ENCODE assay signal across 1 cellular context in genomic region chr17:55432358-55433028, GRCh38.
TF ChIP-seq lines count a peak whose summit lies in the region.

No MANE protein-coding gene starts in this region.

TF ChIP-seq in K562, 482 proteins besides CTCF, POLR2A, EP300 and RAD21 (continued from another document and continues in another):
- TF ChIP-seq KLF1 (tag; IDR thresholded peaks at IDR 0.05): no peak
- TF ChIP-seq NEUROD1 (IDR thresholded peaks at IDR 0.05; ENCODE audit: borderline replicate concordance, low read depth, low read length, partially characterized antibody): no peak
- no peak for TF ChIP-seq SMC3 (conservative IDR thresholded peaks at IDR 0.05; ENCODE audit: insufficient read depth, low read depth, low read length)
- TF ChIP-seq KDM5B (IDR thresholded peaks at IDR 0.05; ENCODE audit: insufficient replicate concordance, low read depth, low read length): no peak
- no peak for TF ChIP-seq ELF1 (tag; IDR thresholded peaks at IDR 0.05)
- peak; percentile 84 for TF ChIP-seq SMAD4 (CRISPR knock-in tag; conservative IDR thresholded peaks at IDR 0.05)
- no peak for TF ChIP-seq HMGN3 (IDR thresholded peaks at IDR 0.05; ENCODE audit: borderline replicate concordance, extremely low read depth, insufficient read length, low read depth, low read length)
- no peak for TF ChIP-seq RBM22 (IDR thresholded peaks at IDR 0.05; ENCODE audit: low read depth, low read length, poor library complexity, severe bottlenecking)
- TF ChIP-seq ZFP91 (CRISPR knock-in tag; IDR thresholded peaks at IDR 0.05): no peak
- TF ChIP-seq ZNF140 (CRISPR knock-in tag; IDR thresholded peaks at IDR 0.05): no peak
- no peak for TF ChIP-seq ZSCAN29 (IDR thresholded peaks at IDR 0.05)
- no peak for TF ChIP-seq KLF10 (CRISPR knock-in tag; IDR thresholded peaks at IDR 0.05)
- TF ChIP-seq, protein P1, sequence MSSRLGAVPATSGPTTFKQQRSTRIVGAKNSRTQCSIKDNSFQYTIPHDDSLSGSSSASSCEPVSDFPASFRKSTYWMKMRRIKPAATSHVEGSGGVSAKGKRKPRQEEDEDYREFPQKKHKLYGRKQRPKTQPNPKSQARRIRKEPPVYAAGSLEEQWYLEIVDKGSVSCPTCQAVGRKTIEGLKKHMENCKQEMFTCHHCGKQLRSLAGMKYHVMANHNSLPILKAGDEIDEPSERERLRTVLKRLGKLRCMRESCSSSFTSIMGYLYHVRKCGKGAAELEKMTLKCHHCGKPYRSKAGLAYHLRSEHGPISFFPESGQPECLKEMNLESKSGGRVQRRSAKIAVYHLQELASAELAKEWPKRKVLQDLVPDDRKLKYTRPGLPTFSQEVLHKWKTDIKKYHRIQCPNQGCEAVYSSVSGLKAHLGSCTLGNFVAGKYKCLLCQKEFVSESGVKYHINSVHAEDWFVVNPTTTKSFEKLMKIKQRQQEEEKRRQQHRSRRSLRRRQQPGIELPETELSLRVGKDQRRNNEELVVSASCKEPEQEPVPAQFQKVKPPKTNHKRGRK (tag; IDR thresholded peaks at IDR 0.05): no peak
- no peak for TF ChIP-seq XRCC4 (IDR thresholded peaks at IDR 0.05; ENCODE audit: extremely low read depth, insufficient read depth, insufficient read length)
- TF ChIP-seq ETV6 (IDR thresholded peaks at IDR 0.05; ENCODE audit: borderline replicate concordance in 1 of 2, low read depth in 2 of 2, low read length in 1 of 2): no peak
- TF ChIP-seq ETV6 (CRISPR knock-in tag; IDR thresholded peaks at IDR 0.05; ENCODE audit: borderline replicate concordance): no peak
- TF ChIP-seq, protein P2, sequence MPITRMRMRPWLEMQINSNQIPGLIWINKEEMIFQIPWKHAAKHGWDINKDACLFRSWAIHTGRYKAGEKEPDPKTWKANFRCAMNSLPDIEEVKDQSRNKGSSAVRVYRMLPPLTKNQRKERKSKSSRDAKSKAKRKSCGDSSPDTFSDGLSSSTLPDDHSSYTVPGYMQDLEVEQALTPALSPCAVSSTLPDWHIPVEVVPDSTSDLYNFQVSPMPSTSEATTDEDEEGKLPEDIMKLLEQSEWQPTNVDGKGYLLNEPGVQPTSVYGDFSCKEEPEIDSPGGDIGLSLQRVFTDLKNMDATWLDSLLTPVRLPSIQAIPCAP (CRISPR knock-in tag; IDR thresholded peaks at IDR 0.05; ENCODE audit: borderline replicate concordance): no peak
- TF ChIP-seq USF1 (CRISPR knock-in tag; IDR thresholded peaks at IDR 0.05): no peak
- TF ChIP-seq SRSF3 (IDR thresholded peaks at IDR 0.05; ENCODE audit: insufficient read depth, low read length): no peak
- TF ChIP-seq ZNF41 (CRISPR knock-in tag; conservative IDR thresholded peaks at IDR 0.05): peak; percentile 85
- TF ChIP-seq MAFG (tag; conservative IDR thresholded peaks at IDR 0.05): no peak
- TF ChIP-seq CUX1 (CRISPR knock-in tag; IDR thresholded peaks at IDR 0.05): no peak
- TF ChIP-seq HCFC1 (IDR thresholded peaks at IDR 0.05; ENCODE audit: low read depth, low read length): no peak
- TF ChIP-seq TCF3 (CRISPR knock-in tag; IDR thresholded peaks at IDR 0.05): no peak
- TF ChIP-seq NRF1 (conservative IDR thresholded peaks at IDR 0.05 in 1 of 2, IDR thresholded peaks at IDR 0.05 in 1 of 2): no peak
- TF ChIP-seq CBFB (CRISPR knock-in tag; IDR thresholded peaks at IDR 0.05): no peak
- TF ChIP-seq ATF4 (CRISPR knock-in tag; IDR thresholded peaks at IDR 0.05): 0 out of 2 replicates have a peak, but pooled peaks have one; percentile 60
- TF ChIP-seq CBX3 (IDR thresholded peaks at IDR 0.05; ENCODE audit: borderline replicate concordance in 1 of 2, low read length in 2 of 2): no peak
- no peak for TF ChIP-seq SMARCA5 (IDR thresholded peaks at IDR 0.05)
- TF ChIP-seq ZNF212 (CRISPR knock-in tag; IDR thresholded peaks at IDR 0.05): no peak
- TF ChIP-seq ZNF764 (CRISPR knock-in tag; IDR thresholded peaks at IDR 0.05; ENCODE audit: low read depth): no peak
- no peak for TF ChIP-seq TRIM25 (IDR thresholded peaks at IDR 0.05; ENCODE audit: borderline replicate concordance)
- peak; percentile 74; the same call in 1 of the 2 replicates for TF ChIP-seq ZNF668 (CRISPR knock-in tag; IDR thresholded peaks at IDR 0.05)
- TF ChIP-seq ETS2 (tag; IDR thresholded peaks at IDR 0.05; ENCODE audit: borderline replicate concordance, poor library complexity, severe bottlenecking): no peak
- TF ChIP-seq FOXJ2 (tag; IDR thresholded peaks at IDR 0.05): no peak
- TF ChIP-seq CREB3 (tag; conservative IDR thresholded peaks at IDR 0.05; ENCODE audit: low read depth): peak; percentile 93
- TF ChIP-seq THRB (CRISPR knock-in tag; conservative IDR thresholded peaks at IDR 0.05): no peak
- peak; percentile 62; the same call in 1 of the 2 replicates for TF ChIP-seq ILK (tag; IDR thresholded peaks at IDR 0.05; ENCODE audit: borderline replicate concordance, low read depth)
- no peak for TF ChIP-seq PCBP1 (IDR thresholded peaks at IDR 0.05; ENCODE audit: low read depth, low read length, poor library complexity, severe bottlenecking)
- TF ChIP-seq ATF1 (CRISPR knock-in tag; IDR thresholded peaks at IDR 0.05): no peak
- TF ChIP-seq ATF1 (tag; IDR thresholded peaks at IDR 0.05): no peak
- no peak for TF ChIP-seq NCOR1 (IDR thresholded peaks at IDR 0.05)
- TF ChIP-seq ZNF146 (CRISPR knock-in tag; IDR thresholded peaks at IDR 0.05; ENCODE audit: unreplicated experiment): no peak
- TF ChIP-seq KLF13 (tag; IDR thresholded peaks at IDR 0.05; ENCODE audit: borderline replicate concordance, low read depth): 0 out of 2 replicates have a peak, but pooled peaks have one; percentile 24
- no peak for TF ChIP-seq KDM2B (CRISPR knock-in tag; IDR thresholded peaks at IDR 0.05)
- no peak for TF ChIP-seq GABPB2 (CRISPR knock-in tag; conservative IDR thresholded peaks at IDR 0.05)
- no peak for TF ChIP-seq SNRNP70 (optimal IDR thresholded peaks at IDR 0.05; ENCODE audit: low read depth, low read length)
- TF ChIP-seq, protein P3, sequence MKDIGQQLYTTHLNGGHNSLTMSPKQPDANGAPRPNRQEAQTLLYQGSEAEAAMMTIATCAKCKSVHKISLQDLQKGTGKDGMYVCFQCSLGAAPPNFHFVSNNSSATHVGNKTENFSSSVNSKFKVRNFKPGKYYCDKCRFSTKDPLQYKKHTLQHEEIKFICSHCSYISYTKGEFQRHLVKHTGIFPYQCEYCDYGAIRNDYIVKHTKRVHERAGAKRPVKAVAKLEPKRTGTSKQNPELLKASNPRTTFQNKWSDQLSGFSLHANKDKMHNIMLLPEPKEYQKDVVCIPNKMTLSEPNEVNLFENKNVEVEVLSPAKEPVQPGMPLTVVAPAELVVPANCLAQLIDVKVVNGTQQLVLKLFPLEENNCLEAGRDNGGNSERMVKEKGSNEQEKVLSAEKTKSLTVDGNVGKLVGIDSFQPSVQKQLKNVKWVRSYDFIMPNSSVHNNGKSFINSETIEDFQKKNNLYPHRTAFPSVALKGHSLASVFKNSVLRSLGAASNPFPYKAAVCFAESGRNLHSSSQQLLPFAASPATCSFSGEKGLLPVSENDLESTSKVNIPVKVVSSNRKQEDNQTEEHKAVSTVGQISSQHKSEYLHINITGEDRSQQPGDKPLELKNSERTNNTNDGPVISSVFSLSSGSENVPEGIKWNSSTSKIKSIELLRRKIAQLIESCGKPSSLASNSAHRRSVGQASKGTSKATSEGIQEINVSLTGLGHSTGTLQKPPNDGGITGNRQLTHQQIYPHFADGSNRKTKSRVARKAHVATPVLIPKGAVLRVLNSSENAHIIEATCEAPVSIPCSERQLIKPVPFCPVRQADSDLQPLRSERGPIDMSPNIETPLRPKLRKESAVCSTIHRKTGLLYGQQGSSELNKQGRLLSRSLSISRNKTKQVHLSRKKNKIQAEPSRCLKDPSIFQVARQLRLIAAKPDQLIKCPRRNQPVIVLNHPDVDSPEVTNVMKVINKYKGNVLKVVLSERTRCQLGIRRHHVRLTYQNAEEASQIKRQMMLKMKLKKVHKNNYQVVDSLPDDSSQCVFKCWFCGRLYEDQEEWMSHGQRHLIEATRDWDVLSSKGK (CRISPR knock-in tag; IDR thresholded peaks at IDR 0.05): no peak
- peak in 1 of 2 experiments; percentile 36; a peak in 1 of 4 replicates for TF ChIP-seq MAZ (CRISPR knock-in tag; conservative IDR thresholded peaks at IDR 0.05 in 1 of 2, IDR thresholded peaks at IDR 0.05 in 1 of 2)
- TF ChIP-seq ZNF830 (CRISPR knock-in tag; IDR thresholded peaks at IDR 0.05): no peak
- no peak for TF ChIP-seq SIN3B (IDR thresholded peaks at IDR 0.05; ENCODE audit: low read depth)
